In genomic region chr10:102188298-102188940, GRCh38 we compare ENCODE assay signal across 22 cellular contexts. TPM values are rescaled to one million over a fixed set of nuclear protein-coding genes. Genes with fewer than 3 reads are reported as not detected.
DNase-seq lines count a peak whose midpoint lies in the region; ATAC-seq and TF ChIP-seq lines count a peak whose summit lies in the region.
"Had no signal": no experiment of that assay in that cellular context is flagged by ENCODE, and none has a peak within 500 bp of the region (broad histone marks: within the 10 kb centered on the region; RNA-seq: fewer than 3 reads in every experiment).

No MANE protein-coding gene starts in this region.

- H3K9me3 ChIP-seq in transverse colon: peaks cover 0 to 8% of the 10 kb centered on the region in 2 donors
- H3K9me3 ChIP-seq: upper lobe of left lung had no signal

- TF ChIP-seq EP300 in transverse colon (IDR thresholded peaks at IDR 0.05; ENCODE audit: low read depth): no peak

- in situ Hi-C loops in transverse colon (cut with MboI; ENCODE audit: low pct_ligation_motif_present in 1 of 4, low pct_unique_long_range_greater_than_20kb in 1 of 4, low sequenced_read_pairs in 3 of 4): no loop called here

- no peak for TF ChIP-seq CTCF in transverse colon (IDR thresholded peaks at IDR 0.05)

- peak overlapping the region; percentile 92 for H3K27ac Mint-ChIP-seq in activated naive CD4-positive, alpha-beta T cell treated with anti-CD3 and anti-CD28 coated beads, Interleukin-2, amount 10 ng/mL, durations not matched to agents 7 days and 5 days
- peak overlapping the region; percentile 81 to 87 for H3K27ac Mint-ChIP-seq in effector memory CD8-positive, alpha-beta T cell
- H3K27ac Mint-ChIP-seq: endodermal cell had no signal

- peaks cover 10% of the 10 kb centered on the region for H3K36me3 Mint-ChIP-seq in activated naive CD4-positive, alpha-beta T cell treated with anti-CD3 and anti-CD28 coated beads, Interleukin-2, amount 10 ng/mL, durations not matched to agents 7 days and 5 days
- H3K36me3 Mint-ChIP-seq in effector memory CD8-positive, alpha-beta T cell (ENCODE audit: insufficient read depth): peaks cover 6% of the 10 kb centered on the region
- H3K36me3 Mint-ChIP-seq: immature natural killer cell had no signal

- peaks cover 22% of the 10 kb centered on the region for H3K4me1 Mint-ChIP-seq in activated naive CD4-positive, alpha-beta T cell treated with anti-CD3 and anti-CD28 coated beads, Interleukin-2, amount 10 ng/mL, durations not matched to agents 7 days and 5 days
- H3K4me1 Mint-ChIP-seq in effector memory CD8-positive, alpha-beta T cell (ENCODE audit: low read depth in 2 of 2): peaks cover 6 to 7% of the 10 kb centered on the region in 2 donors
- H3K4me1 Mint-ChIP-seq: endodermal cell had no signal

- H3K27ac ChIP-seq in transverse colon: peak overlapping the region in 1 of 4 donors; percentile 42
- H3K27ac ChIP-seq: SJSA1, upper lobe of left lung had no signal

- H3K36me3 ChIP-seq in transverse colon: no peaks in the 10 kb centered on the region
- H3K36me3 ChIP-seq: heart right ventricle, SJSA1, stomach, upper lobe of left lung had no signal

- peaks cover 6 to 15% (median 11%) of the 10 kb centered on the region in 4 donors for H3K4me1 ChIP-seq in transverse colon
- H3K4me1 ChIP-seq: SJSA1 had no signal

- no peak overlapping the region for H3K4me3 ChIP-seq in transverse colon
- H3K4me3 ChIP-seq: heart right ventricle, SJSA1, stomach, upper lobe of left lung had no signal

- H3K27me3 Mint-ChIP-seq in activated naive CD4-positive, alpha-beta T cell treated with anti-CD3 and anti-CD28 coated beads, Interleukin-2, amount 10 ng/mL, durations not matched to agents 7 days and 5 days: no peaks in the 10 kb centered on the region
- no peaks in the 10 kb centered on the region for H3K27me3 Mint-ChIP-seq in effector memory CD8-positive, alpha-beta T cell

- CTCF ChIA-PET in activated naive CD4-positive, alpha-beta T cell treated with anti-CD3 and anti-CD28 coated beads, Interleukin-2, amount 10 ng/mL, durations not matched to agents 7 days and 5 days (lab: Charles Lee): interaction anchor here (0.9 to 3.4 kb wide), 5 partner anchors 17 to 211 kb away, joined by 3 to 26 read pairs (median 3); no protein-coding TSS in a partner anchor

- no peak overlapping the region for H3K4me3 Mint-ChIP-seq in activated naive CD4-positive, alpha-beta T cell treated with anti-CD3 and anti-CD28 coated beads, Interleukin-2, amount 10 ng/mL, durations not matched to agents 7 days and 5 days
- no peak overlapping the region for H3K4me3 Mint-ChIP-seq in effector memory CD8-positive, alpha-beta T cell
- H3K4me3 Mint-ChIP-seq: endodermal cell had no signal

- no peak for ATAC-seq in effector memory CD8-positive, alpha-beta T cell (replicated peaks)
- ATAC-seq in GM21619 (IDR thresholded peaks at IDR 0.05; ENCODE audit: unreplicated experiment): no peak

- intact Hi-C loops in transverse colon (cut with DNase I; ENCODE audit: low total_unique reads): no loop called here

- WGBS in transverse colon (ENCODE audit: low coverage in 1 of 2), 2 donors: 66% methylated on average over 3 of the region's 3 CpGs; no CpG with 5 or more reads in 1 of the 2 donors

- no peaks in the 10 kb centered on the region for H3K27me3 ChIP-seq in transverse colon
- H3K27me3 ChIP-seq: heart right ventricle, SJSA1, stomach, upper lobe of left lung had no signal

- no peak for DNase-seq in activated naive CD4-positive, alpha-beta T cell treated with anti-CD3 and anti-CD28 coated beads, Interleukin-2, amount 10 ng/mL, durations not matched to agents 7 days and 5 days
- DNase-seq in activated naive CD4-positive, alpha-beta T cell treated with anti-CD3 and anti-CD28 coated beads, Interleukin-2, amount 50 U/mL, for 16 hours: no peak
- DNase-seq in effector memory CD8-positive, alpha-beta T cell: no peak
- DNase-seq in transverse colon (peak; percentile 30), NCI-H748 (lab: John Stamatoyannopoulos, UW; ENCODE audit: unreplicated experiment) (no peak)
- DNase-seq: activated CD8-positive, alpha-beta memory T cell treated with anti-CD3 and anti-CD28 coated beads, Interleukin-2, amount 50 U/mL, for 48 hours; activated gamma-delta T cell treated with Interleukin-2 at 50 U/mL for 16 hours; DMS79 treated with DMSO at 0.1 percent for 48 hours; endodermal cell; heart right ventricle; immature natural killer cell; NCI-H1105; NCI-H2107; NCI-H526; stomach; T1000; upper lobe of left lung had no signal

- H3K9me3 Mint-ChIP-seq in activated naive CD4-positive, alpha-beta T cell treated with anti-CD3 and anti-CD28 coated beads, Interleukin-2, amount 10 ng/mL, durations not matched to agents 7 days and 5 days: peaks cover 33% of the 10 kb centered on the region
- no peaks in the 10 kb centered on the region for H3K9me3 Mint-ChIP-seq in effector memory CD8-positive, alpha-beta T cell
- H3K9me3 Mint-ChIP-seq: immature natural killer cell had no signal

- TF ChIP-seq POLR2A in transverse colon (IDR thresholded peaks at IDR 0.05): no peak

RNA-seq across cellular contexts. Expression of gene NOLC1, which starts 36.2 kb away (rescaled TPM):
- 100 to 1,000 TPM in 1 of 4 donors, 10 to 100 TPM in 3; 19.1 to 119 (median 35.6) TPM for total RNA-seq in transverse colon

RNA-seq across cellular contexts. Expression of gene ELOVL3, which starts 37.7 kb away (rescaled TPM):
- not detected for total RNA-seq in transverse colon
- total RNA-seq: aorta, endodermal cell, SJSA1, stomach had no signal

RNA-seq across cellular contexts. Expression of gene PITX3, which starts 52.9 kb away (rescaled TPM):
- not detected for total RNA-seq in transverse colon
- total RNA-seq: aorta, cerebellum, endodermal cell, liver, SJSA1, stomach had no signal

RNA-seq across cellular contexts. Expression of gene PPRC1, which starts 55.6 kb away (rescaled TPM):
- total RNA-seq in transverse colon: 10 to 100 TPM in 3 of 4 donors, 1 to 10 TPM in 1; 7.5 to 62.7 (median 13.7) TPM

RNA-seq across cellular contexts. Expression of gene GBF1, which starts 56.9 kb away (rescaled TPM):
- 10 to 100 TPM; 60.5 to 97.6 (median 67.5) TPM for total RNA-seq in transverse colon
